11 cellular contexts compared by ENCODE assay signal in genomic region chr20:18057994-18058349, GRCh38. TPM values are rescaled to one million over a fixed set of nuclear protein-coding genes. Genes with fewer than 3 reads are reported as not detected.
DNase-seq lines count a peak whose midpoint lies in the region; ATAC-seq and TF ChIP-seq lines count a peak whose summit lies in the region.
"Had no signal": no experiment of that assay in that cellular context is flagged by ENCODE, and none has a peak within 500 bp of the region (broad histone marks: within the 10 kb centered on the region; RNA-seq: fewer than 3 reads in every experiment).

No MANE protein-coding gene starts in this region.

- peak overlapping the region; percentile 34; the same call in 1 of the 2 replicates for H3K27ac ChIP-seq in WERI-Rb-1
- no peak overlapping the region for H3K27ac ChIP-seq in iPS-20b (ENCODE audit: low read length)
- peak overlapping the region; percentile 74 to 88 (median 79) for H3K27ac ChIP-seq in thyroid gland
- H3K27ac ChIP-seq: gastroesophageal sphincter had no signal

- H3K27me3 ChIP-seq in WERI-Rb-1 (ENCODE audit: insufficient read depth, low read depth, severe bottlenecking) (no peaks in the 10 kb centered on the region), iPS-20b (ENCODE audit: insufficient read depth, low read length) (peaks cover 75% of the 10 kb centered on the region), thyroid gland (no peaks in the 10 kb centered on the region)

- no peak for ATAC-seq in HG03196 (IDR thresholded peaks at IDR 0.05; ENCODE audit: unreplicated experiment)
- no peak for ATAC-seq in GM18511 (IDR thresholded peaks at IDR 0.05; ENCODE audit: unreplicated experiment)
- ATAC-seq: gastroesophageal sphincter, T-helper 17 cell had no signal

- H3K4me3 Mint-ChIP-seq in activated T-cell treated with anti-CD3 and anti-CD28 coated beads, Interleukin-2, amount 50 U/mL, for 24 hours = peak overlapping the region; percentile 29

- H3K4me3 ChIP-seq in WERI-Rb-1 (ENCODE audit: low read depth, low read length) (peak overlapping the region; percentile 56), iPS-20b (ENCODE audit: low read length) (peak overlapping the region; percentile 78; the same call in 1 of the 2 replicates), thyroid gland (replicated peaks in 1 of 3) (peak overlapping the region in 2 of 3 donors; percentile 26 to 63)

- H3K4me1 Mint-ChIP-seq in activated T-cell treated with anti-CD3 and anti-CD28 coated beads, Interleukin-2, amount 50 U/mL, for 24 hours (ENCODE audit: low read depth) = peaks cover 15% of the 10 kb centered on the region

- no peaks in the 10 kb centered on the region for H3K36me3 Mint-ChIP-seq in activated T-cell treated with anti-CD3 and anti-CD28 coated beads, Interleukin-2, amount 50 U/mL, for 24 hours (ENCODE audit: low read depth)

- no peak for TF ChIP-seq POLR2A in thyroid gland (IDR thresholded peaks at IDR 0.05)

- WGBS in thyroid gland, 2 donors = 1 to 7% methylated on average over 13 to 14 of the region's 14 CpGs

- H3K9ac ChIP-seq in iPS-20b (ENCODE audit: low read depth, low read length) = peak overlapping the region; percentile 67; the same call in 1 of the 2 replicates

- H3K36me3 ChIP-seq in WERI-Rb-1 (peaks cover 4% of the 10 kb centered on the region), iPS-20b (ENCODE audit: insufficient read depth, low read depth, low read length) (no peaks in the 10 kb centered on the region), thyroid gland (no peaks in the 10 kb centered on the region)
- H3K36me3 ChIP-seq: gastroesophageal sphincter had no signal

- H3K27me3 Mint-ChIP-seq in activated T-cell treated with anti-CD3 and anti-CD28 coated beads, Interleukin-2, amount 50 U/mL, for 24 hours = peaks cover 77% of the 10 kb centered on the region

- intact Hi-C loops in thyroid gland (cut with DNase I) = loop anchor here (10.0 kb wide), 1 partner anchor 217 kb away; no protein-coding TSS in a partner anchor

- H3K4me1 ChIP-seq in iPS-20b (ENCODE audit: insufficient read depth, low read length) (peaks cover 16% of the 10 kb centered on the region; the same call in 1 of the 2 replicates), thyroid gland (peaks cover 8 to 18% of the 10 kb centered on the region in 2 donors)

- no peaks in the 10 kb centered on the region for H3K9me3 ChIP-seq in WERI-Rb-1 (ENCODE audit: severe bottlenecking)
- no peaks in the 10 kb centered on the region for H3K9me3 ChIP-seq in iPS-20b (ENCODE audit: insufficient read depth, low read depth, low read length)
- no peaks in the 10 kb centered on the region for H3K9me3 ChIP-seq in thyroid gland
- H3K9me3 ChIP-seq: gastroesophageal sphincter had no signal

- H3K27ac Mint-ChIP-seq in activated T-cell treated with anti-CD3 and anti-CD28 coated beads, Interleukin-2, amount 50 U/mL, for 24 hours = no peak overlapping the region
- H3K27ac Mint-ChIP-seq: T-helper 17 cell had no signal

- TF ChIP-seq CTCF in WERI-Rb-1 (IDR thresholded peaks at IDR 0.05; ENCODE audit: low read depth, low read length) (no peak), thyroid gland (IDR thresholded peaks at IDR 0.05) (no peak)

- no peaks in the 10 kb centered on the region for H3K9me3 Mint-ChIP-seq in activated T-cell treated with anti-CD3 and anti-CD28 coated beads, Interleukin-2, amount 50 U/mL, for 24 hours

- DNase-seq in activated T-cell treated with anti-CD3 and anti-CD28 coated beads, Interleukin-2, amount 50 U/mL, for 24 hours = no peak
- DNase-seq in activated T-cell treated with anti-CD3 and anti-CD28 coated beads, Interleukin-2, amount 50 U/mL, for 1 hour = no peak
- peak; percentile 35 for DNase-seq in WERI-Rb-1
- no peak for DNase-seq in thyroid gland
- no peak for DNase-seq in NCI-H128 (lab: John Stamatoyannopoulos, UW; ENCODE audit: unreplicated experiment)
- DNase-seq: NCI-H1092, T-helper 17 cell had no signal

RNA-seq across cellular contexts. Expression of gene OVOL2, which starts 0.3 kb away (rescaled TPM):
- 10 to 100 TPM; 12.6 to 17.4 (median 13.5) TPM for total RNA-seq in thyroid gland
- total RNA-seq: T-helper 17 cell had no signal
